In genomic region chr2:47187124-47187523, GRCh38 we compare ENCODE assay signal across 1 cellular context.
TF ChIP-seq lines count a peak whose summit lies in the region.

No MANE protein-coding gene starts in this region.

TF ChIP-seq in IMR-90, 13 proteins besides CTCF, POLR2A, EP300 and RAD21 (continued from another document):
- no peak for TF ChIP-seq MAZ (IDR thresholded peaks at IDR 0.05; ENCODE audit: borderline replicate concordance, low read depth, low read length)
- TF ChIP-seq CEBPB (IDR thresholded peaks at IDR 0.05; ENCODE audit: low read depth, low read length), result no peak
- no peak for TF ChIP-seq USF2 (IDR thresholded peaks at IDR 0.05; ENCODE audit: low read depth, low read length)
- no peak for TF ChIP-seq CHD1 (IDR thresholded peaks at IDR 0.05; ENCODE audit: low read depth, low read length)
- no peak for TF ChIP-seq BHLHE40 (IDR thresholded peaks at IDR 0.05; ENCODE audit: low read depth, low read length)
- TF ChIP-seq FOS (IDR thresholded peaks at IDR 0.05; ENCODE audit: low read depth, low read length), result no peak
- no peak for TF ChIP-seq ELK1 (IDR thresholded peaks at IDR 0.05; ENCODE audit: borderline replicate concordance, low read depth, low read length)
- no peak for TF ChIP-seq SMC3 (IDR thresholded peaks at IDR 0.05; ENCODE audit: low read depth, low read length)
- no peak for TF ChIP-seq MXI1 (IDR thresholded peaks at IDR 0.05; ENCODE audit: borderline replicate concordance, low read depth, low read length)
- no peak for TF ChIP-seq MAFK (IDR thresholded peaks at IDR 0.05; ENCODE audit: low read depth, low read length)
- no peak for TF ChIP-seq RCOR1 (IDR thresholded peaks at IDR 0.05; ENCODE audit: insufficient replicate concordance, low read length)
- no peak for TF ChIP-seq RFX5 (IDR thresholded peaks at IDR 0.05; ENCODE audit: low read depth, low read length)
